In the genomic region with DNA sequence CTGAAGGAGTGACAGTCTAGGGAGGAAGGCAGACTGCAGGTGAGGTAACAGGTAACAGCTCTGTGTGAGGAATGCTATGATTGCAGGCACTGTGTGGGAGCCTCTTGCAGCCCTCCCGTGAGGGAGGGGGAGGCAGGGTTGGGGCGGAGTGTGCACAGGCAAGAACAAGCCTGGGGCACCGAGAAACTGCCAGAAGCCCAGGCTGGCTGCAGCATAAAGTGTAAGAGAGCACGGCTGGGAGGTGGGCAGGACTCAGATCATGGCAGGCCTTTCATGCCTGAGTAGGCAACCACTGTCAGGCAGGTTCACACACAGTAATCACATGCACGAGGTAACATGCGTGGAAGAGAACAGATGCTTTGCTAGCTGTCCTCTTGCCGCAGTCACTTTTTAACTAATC, we compare ENCODE assay signal across 12 cellular contexts. TPM values are rescaled to one million over a fixed set of nuclear protein-coding genes. Genes with fewer than 3 reads are reported as not detected.
DNase-seq lines count a peak whose midpoint lies in the region; ATAC-seq and TF ChIP-seq lines count a peak whose summit lies in the region.
"Had no signal": no experiment of that assay in that cellular context is flagged by ENCODE, and none has a peak within 500 bp of the region (broad histone marks: within the 10 kb centered on the region; RNA-seq: fewer than 3 reads in every experiment).

No MANE protein-coding gene starts in this region.

- ATAC-seq in GM18907 (IDR thresholded peaks at IDR 0.05; ENCODE audit: unreplicated experiment): peak; percentile 75
- ATAC-seq in HG03045 (IDR thresholded peaks at IDR 0.05; ENCODE audit: unreplicated experiment): peak; percentile 48
- no peak for ATAC-seq in HG02970 (IDR thresholded peaks at IDR 0.05; ENCODE audit: low FRiP score, unreplicated experiment)
- ATAC-seq: activated T-cell treated with anti-CD3 and anti-CD28 coated beads, Interleukin-2, amount 50 U/mL, for 72 hours had no signal

- no peak for TF ChIP-seq CTCF in mesothelial cell of epicardium (IDR thresholded peaks at IDR 0.05; ENCODE audit: unreplicated experiment)

- peaks cover 20% of the 10 kb centered on the region for H3K27me3 Mint-ChIP-seq in mesothelial cell of epicardium (ENCODE audit: low read depth)

- no peak overlapping the region for H3K4me3 Mint-ChIP-seq in mesothelial cell of epicardium
- H3K4me3 Mint-ChIP-seq: activated T-cell treated with anti-CD3 and anti-CD28 coated beads, Interleukin-2, amount 50 U/mL, for 72 hours had no signal

- DNase-seq in mesothelial cell of epicardium (ENCODE audit: low spot score in 2 of 2, unreplicated experiment in 2 of 2) (no peak), hippocampal formation (lab: John Stamatoyannopoulos, UW) (no peak), activated T-cell treated with anti-CD3 and anti-CD28 coated beads for 4 hours (no peak)
- DNase-seq in NK-92 treated with Interleukin-12 subunit alpha and Interleukin-12 subunit beta, amount 100 ng/mL, for 24 hours (lab: John Stamatoyannopoulos, UW): no peak
- DNase-seq: activated T-cell treated with anti-CD3 and anti-CD28 coated beads, Interleukin-2, amount 50 U/mL, for 72 hours; DMS79 treated with DMSO at 0.1 percent for 48 hours had no signal

- 0 out of 2 replicates have a peak, but pooled peaks have one; percentile 25 for TF ChIP-seq POLR2A in Raji (IDR thresholded peaks at IDR 0.05; ENCODE audit: insufficient read depth, low read depth, low read length)

- H3K27ac Mint-ChIP-seq in mesothelial cell of epicardium: peak overlapping the region; percentile 77
- H3K27ac Mint-ChIP-seq: activated T-cell treated with anti-CD3 and anti-CD28 coated beads, Interleukin-2, amount 50 U/mL, for 72 hours had no signal

- no peaks in the 10 kb centered on the region for H3K9me3 Mint-ChIP-seq in mesothelial cell of epicardium
- H3K9me3 Mint-ChIP-seq: activated T-cell treated with anti-CD3 and anti-CD28 coated beads, Interleukin-2, amount 50 U/mL, for 72 hours had no signal

- no peaks in the 10 kb centered on the region for H3K36me3 Mint-ChIP-seq in mesothelial cell of epicardium

- H3K4me1 Mint-ChIP-seq in mesothelial cell of epicardium: peaks cover 10% of the 10 kb centered on the region

RNA-seq across cellular contexts. Expression of gene RHEX, which starts 11.3 kb away (rescaled TPM):
- not detected in 3 replicates for total RNA-seq in mesothelial cell of epicardium
- total RNA-seq: activated T-cell treated with anti-CD3 and anti-CD28 coated beads, Interleukin-2, amount 50 U/mL, for 72 hours; dermis microvascular lymphatic vessel endothelial cell; M059J had no signal

RNA-seq across cellular contexts. Expression of gene CTSE, which starts 17.9 kb away (rescaled TPM):
- 0.16 TPM in 1 of 3 replicates, not detected in the others for total RNA-seq in mesothelial cell of epicardium
- total RNA-seq: activated T-cell treated with anti-CD3 and anti-CD28 coated beads, Interleukin-2, amount 50 U/mL, for 72 hours; dermis microvascular lymphatic vessel endothelial cell; M059J had no signal

RNA-seq across cellular contexts. Expression of gene RAB7B, which starts 38.4 kb away (rescaled TPM):
- total RNA-seq in mesothelial cell of epicardium: 1.3 to 1.5 TPM (median 1.4 TPM) in 3 replicates
- total RNA-seq: activated T-cell treated with anti-CD3 and anti-CD28 coated beads, Interleukin-2, amount 50 U/mL, for 72 hours; dermis microvascular lymphatic vessel endothelial cell had no signal
